Comparison of ENCODE assay signal across 3 cellular contexts in genomic region chr5:177355868-177356168, GRCh38.
TF ChIP-seq lines count a peak whose summit lies in the region.

No MANE protein-coding gene starts in this region.

TF ChIP-seq in SK-N-SH, 30 proteins besides CTCF, POLR2A, EP300 and RAD21:
- TF ChIP-seq, protein P1, sequence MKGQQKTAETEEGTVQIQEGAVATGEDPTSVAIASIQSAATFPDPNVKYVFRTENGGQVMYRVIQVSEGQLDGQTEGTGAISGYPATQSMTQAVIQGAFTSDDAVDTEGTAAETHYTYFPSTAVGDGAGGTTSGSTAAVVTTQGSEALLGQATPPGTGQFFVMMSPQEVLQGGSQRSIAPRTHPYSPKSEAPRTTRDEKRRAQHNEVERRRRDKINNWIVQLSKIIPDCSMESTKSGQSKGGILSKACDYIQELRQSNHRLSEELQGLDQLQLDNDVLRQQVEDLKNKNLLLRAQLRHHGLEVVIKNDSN (IDR thresholded peaks at IDR 0.05; ENCODE audit: borderline replicate concordance, low read depth), result peak; percentile 27; the same call in 1 of the 2 replicates
- no peak for TF ChIP-seq RFX5 (IDR thresholded peaks at IDR 0.05; ENCODE audit: low read length)

TF ChIP-seq in SK-N-SH treated with all-trans-retinoic acid at 6 μM for 48 hours, 23 proteins besides CTCF, POLR2A, EP300 and RAD21:
- TF ChIP-seq CSDC2 (CRISPR knock-in tag; IDR thresholded peaks at IDR 0.05) (no peak), PPARA (CRISPR knock-in tag; IDR thresholded peaks at IDR 0.05; ENCODE audit: borderline replicate concordance) (no peak), SNAI2 (CRISPR knock-in tag; IDR thresholded peaks at IDR 0.05) (no peak), BACH2 (CRISPR knock-in tag; IDR thresholded peaks at IDR 0.05; ENCODE audit: borderline replicate concordance) (no peak), TCF4 (CRISPR knock-in tag; IDR thresholded peaks at IDR 0.05; ENCODE audit: borderline replicate concordance) (no peak)

TF ChIP-seq in HEK293T, 16 proteins besides CTCF, POLR2A, EP300 and RAD21:
- no peak for TF ChIP-seq FOXM1 (IDR thresholded peaks at IDR 0.05; ENCODE audit: borderline replicate concordance)
- TF ChIP-seq L3MBTL2 (conservative IDR thresholded peaks at IDR 0.05), result peak; percentile 71
- no peak for TF ChIP-seq PKNOX1 (IDR thresholded peaks at IDR 0.05)
- no peak for TF ChIP-seq ARNT (IDR thresholded peaks at IDR 0.05)
